In genomic region chr16:85554791-85555548, GRCh38 we compare ENCODE assay signal across 8 cellular contexts.
DNase-seq lines count a peak whose midpoint lies in the region; ATAC-seq and TF ChIP-seq lines count a peak whose summit lies in the region.

No MANE protein-coding gene starts in this region.

- H3K9me3 ChIP-seq in endocrine pancreas (ENCODE audit: control insufficient read depth, low read length) (no peaks in the 10 kb centered on the region), mucosa of stomach (ENCODE audit: control insufficient read depth, low read length) (no peaks in the 10 kb centered on the region)

- no peaks in the 10 kb centered on the region for H3K4me1 ChIP-seq in endocrine pancreas (ENCODE audit: control insufficient read depth, insufficient read depth, low read length)
- peaks cover 36% of the 10 kb centered on the region for H3K4me1 ChIP-seq in mucosa of stomach (ENCODE audit: control insufficient read depth, insufficient read depth, low read length)

- DNase-seq in NCI-H69 (lab: John Stamatoyannopoulos, UW) (peak; percentile 63), NCI-H774 (lab: John Stamatoyannopoulos, UW) (no peak)
- DNase-seq in activated CD8-positive, alpha-beta memory T cell treated with anti-CD3 and anti-CD28 coated beads for 24 hours: peak; percentile 85
- DNase-seq in stimulated activated naive CD8-positive, alpha-beta T cell treated with anti-CD3 and anti-CD28 coated beads, Interleukin-15, amount 100 ng/mL, for 72 hours: peak; percentile 70 to 74

- H3K4me3 ChIP-seq in endocrine pancreas (ENCODE audit: control insufficient read depth, insufficient read depth, low read length) (no peak overlapping the region), mucosa of stomach (ENCODE audit: low read length) (peak overlapping the region; percentile 63)

- H3K27me3 Mint-ChIP-seq in stimulated activated naive CD8-positive, alpha-beta T cell treated with anti-CD3 and anti-CD28 coated beads, Interleukin-15, amount 100 ng/mL, for 72 hours: no peaks in the 10 kb centered on the region

- no peaks in the 10 kb centered on the region for H3K27me3 ChIP-seq in endocrine pancreas (ENCODE audit: control insufficient read depth, insufficient read depth, low read length)
- no peaks in the 10 kb centered on the region for H3K27me3 ChIP-seq in mucosa of stomach (ENCODE audit: control insufficient read depth, insufficient read depth, low read length)

- no peaks in the 10 kb centered on the region for H3K36me3 ChIP-seq in endocrine pancreas (ENCODE audit: control insufficient read depth, insufficient read depth, low read length)
- H3K36me3 ChIP-seq in mucosa of stomach (ENCODE audit: control insufficient read depth, insufficient read depth, low read length): no peaks in the 10 kb centered on the region

- peak; percentile 33 for ATAC-seq in stimulated activated naive CD8-positive, alpha-beta T cell treated with anti-CD3 and anti-CD28 coated beads, Interleukin-15, amount 100 ng/mL, for 72 hours
- no peak for ATAC-seq in HG03342 (IDR thresholded peaks at IDR 0.05; ENCODE audit: unreplicated experiment)

- peak overlapping the region; percentile 94 to 95 for H3K4me3 Mint-ChIP-seq in stimulated activated naive CD8-positive, alpha-beta T cell treated with anti-CD3 and anti-CD28 coated beads, Interleukin-15, amount 100 ng/mL, for 72 hours

- H3K9ac ChIP-seq in endocrine pancreas (ENCODE audit: control insufficient read depth, insufficient read depth, low read length) (peak overlapping the region; percentile 33), mucosa of stomach (ENCODE audit: low read length) (peak overlapping the region; percentile 78)

- TF ChIP-seq POLR2A in GM15510 (IDR thresholded peaks at IDR 0.05; ENCODE audit: borderline replicate concordance, extremely low read depth, insufficient read length): peak; percentile 35

- H3K9me3 Mint-ChIP-seq in stimulated activated naive CD8-positive, alpha-beta T cell treated with anti-CD3 and anti-CD28 coated beads, Interleukin-15, amount 100 ng/mL, for 72 hours: no peaks in the 10 kb centered on the region

- H3K27ac Mint-ChIP-seq in stimulated activated naive CD8-positive, alpha-beta T cell treated with anti-CD3 and anti-CD28 coated beads, Interleukin-15, amount 100 ng/mL, for 72 hours: peak overlapping the region; percentile 95 to 99

- H3K4me1 Mint-ChIP-seq in stimulated activated naive CD8-positive, alpha-beta T cell treated with anti-CD3 and anti-CD28 coated beads, Interleukin-15, amount 100 ng/mL, for 72 hours: peaks cover 62% of the 10 kb centered on the region
